In the genomic region with DNA sequence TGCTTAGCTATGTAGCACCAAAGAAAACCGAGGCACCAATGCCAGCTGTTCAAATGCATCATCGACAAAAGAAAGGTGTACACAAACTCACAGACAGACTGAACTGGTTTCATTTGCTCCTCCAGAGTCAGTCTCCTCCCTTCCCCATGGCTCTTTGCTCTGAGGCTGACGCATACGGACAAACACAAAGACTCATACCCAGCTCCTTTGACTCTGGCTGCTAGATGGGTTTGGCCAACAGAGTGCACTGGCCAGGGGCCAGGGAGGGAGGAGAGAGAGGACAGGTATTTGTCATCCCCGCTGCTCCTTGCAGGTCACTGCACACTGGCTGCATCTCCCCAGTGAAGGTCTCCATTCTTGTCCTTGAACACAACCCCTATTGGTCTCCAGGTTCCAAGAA, we compare ENCODE assay signal across 1 cellular context.
TF ChIP-seq lines count a peak whose summit lies in the region.

No MANE protein-coding gene starts in this region.

TF ChIP-seq in IMR-90, 13 proteins besides CTCF, POLR2A, EP300 and RAD21 (continued from another document):
- TF ChIP-seq NFE2L2 (IDR thresholded peaks at IDR 0.05; ENCODE audit: low read depth, low read length), result no peak
- TF ChIP-seq ELK1 (IDR thresholded peaks at IDR 0.05; ENCODE audit: borderline replicate concordance, low read depth, low read length), result no peak
- TF ChIP-seq RCOR1 (IDR thresholded peaks at IDR 0.05; ENCODE audit: insufficient replicate concordance, low read length), result no peak
- no peak for TF ChIP-seq FOS (IDR thresholded peaks at IDR 0.05; ENCODE audit: low read depth, low read length)
TF ChIP-seq in IMR-90: peak in this region for 0.
